Comparison of ENCODE assay signal across 19 cellular contexts in the genomic region with DNA sequence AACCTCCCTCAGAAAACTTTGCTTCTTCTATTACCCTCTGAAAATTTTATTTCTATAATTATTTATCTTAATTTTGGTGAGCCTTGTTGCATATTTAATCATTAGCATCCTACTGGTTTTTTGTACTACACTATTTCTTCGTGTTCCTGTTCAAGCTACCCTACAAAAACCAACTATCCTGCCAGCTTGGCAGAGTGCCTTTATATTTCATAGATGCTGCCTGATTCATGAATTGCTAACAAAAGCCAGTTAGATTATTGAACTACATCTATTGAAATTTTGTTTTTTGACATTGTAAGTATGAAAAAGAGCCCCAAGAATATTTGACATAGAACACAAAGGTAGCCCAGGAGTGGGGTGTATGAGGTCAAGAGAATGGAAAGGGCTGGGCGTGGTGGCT.
"Had no signal": no experiment of that assay in that cellular context is flagged by ENCODE, and none has a peak within 500 bp of the region (broad histone marks: within the 10 kb centered on the region; RNA-seq: fewer than 3 reads in every experiment).

No MANE protein-coding gene starts in this region.

- H3K9me3 ChIP-seq: gastroesophageal sphincter, left ventricle myocardium inferior, lower lobe of right lung, ovary, right atrium auricular region, sigmoid colon had no signal

- H3K4me3 ChIP-seq: coronary artery, dorsolateral prefrontal cortex, gastroesophageal sphincter, left ventricle myocardium inferior, lower lobe of right lung, neural progenitor cell, ovary, right atrium auricular region, sigmoid colon, skin epidermis had no signal

- H3K4me2 ChIP-seq: neural progenitor cell had no signal

- ATAC-seq: esophagus mucosa had no signal

- H3K36me3 ChIP-seq: gastroesophageal sphincter, left ventricle myocardium inferior, lower lobe of right lung, neural progenitor cell, ovary, right atrium auricular region, sigmoid colon had no signal

- H3K4me1 ChIP-seq: left ventricle myocardium inferior, lower lobe of right lung, neural progenitor cell, right atrium auricular region had no signal

- H3K9ac ChIP-seq: neural progenitor cell had no signal

- H3K27ac ChIP-seq: coronary artery, dorsolateral prefrontal cortex, gastroesophageal sphincter, left ventricle myocardium inferior, lower lobe of right lung, neural progenitor cell, ovary, right atrium auricular region, sigmoid colon had no signal

- H3K27me3 ChIP-seq: gastroesophageal sphincter, neural progenitor cell, ovary, right atrium auricular region, sigmoid colon had no signal

- DNase-seq: dorsolateral prefrontal cortex; effector CD8-positive, alpha-beta T cell; glutamatergic neuron; immature natural killer cell; left ventricle myocardium inferior; lower lobe of right lung; midbrain; nucleus accumbens; ovary; sigmoid colon; stimulated activated CD4-positive, alpha-beta T cell treated with anti-CD3 and anti-CD28 coated beads, Interleukin-2, amount 100 ng/mL, for 24 hours; stimulated activated CD4-positive, alpha-beta T cell treated with anti-CD3 and anti-CD28 coated beads, Interleukin-4, amount 100 ng/mL, for 4 hours; stimulated activated naive CD4-positive, alpha-beta T cell had no signal
